8 cellular contexts compared by ENCODE assay signal in the genomic region with DNA sequence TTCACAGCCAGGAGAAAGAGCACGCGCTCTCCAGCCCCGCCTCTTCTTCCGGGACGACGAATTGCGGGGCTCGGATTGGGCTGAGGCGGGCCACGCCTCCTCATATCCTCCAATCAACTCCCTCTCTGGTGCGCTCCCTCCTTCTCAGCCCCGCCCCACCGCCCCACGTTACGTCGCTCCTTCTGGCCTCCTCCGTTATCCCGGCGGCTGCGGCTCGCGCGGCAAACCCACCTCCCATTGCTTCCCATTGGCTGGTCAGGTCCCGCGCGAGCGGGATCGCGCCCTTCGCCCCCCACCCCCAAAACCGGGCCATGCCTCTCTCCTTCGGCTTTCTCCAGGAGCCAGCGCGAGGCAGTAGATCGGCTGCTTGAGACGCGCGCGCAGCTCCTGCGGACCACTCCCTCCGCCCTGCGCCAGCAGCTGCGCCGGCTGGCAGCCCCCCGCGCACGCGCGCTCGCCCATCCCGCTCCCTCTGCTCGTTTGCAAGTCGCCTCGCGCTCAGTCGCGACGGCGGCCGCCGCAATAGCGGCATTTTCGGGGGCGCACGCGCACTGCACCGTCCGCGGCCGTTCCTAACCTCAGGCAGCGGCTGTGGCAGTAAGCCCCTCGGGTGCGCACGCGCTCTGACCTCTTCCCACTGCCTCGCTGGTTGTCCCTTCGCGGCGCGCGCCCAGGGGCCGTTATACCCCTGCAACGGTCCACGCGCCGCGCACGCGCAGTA. TPM values are rescaled to one million over a fixed set of nuclear protein-coding genes. Genes with fewer than 3 reads are reported as not detected.
DNase-seq lines count a peak whose midpoint lies in the region; ATAC-seq, FAIRE-seq and TF ChIP-seq lines count a peak whose summit lies in the region.

No MANE protein-coding gene starts in this region.

- H3K4me1 ChIP-seq in kidney (ENCODE audit: control insufficient read depth in 1 of 2, insufficient read depth in 1 of 2, low read depth in 1 of 2, low read length in 2 of 2) = peaks cover 20 to 24% of the 10 kb centered on the region in 2 donors

- peak; percentile 65 for ATAC-seq in GM19043 (IDR thresholded peaks at IDR 0.05; ENCODE audit: low read depth, unreplicated experiment)
- peak; percentile 70 for ATAC-seq in HG03354 (IDR thresholded peaks at IDR 0.05; ENCODE audit: poor library complexity, severe bottlenecking, unreplicated experiment)
- peak; percentile 83 to 87 for ATAC-seq in activated CD4-positive, CD25-positive, alpha-beta regulatory T cell treated with anti-CD3 and anti-CD28 coated beads, Interleukin-2, amount 50 U/mL, for 24 hours

- intact Hi-C loops in kidney (cut with DNase I) = loop anchor here (5.0 kb wide), 1 partner anchor 127 kb away; no protein-coding TSS in a partner anchor

- peak; percentile 93 for FAIRE-seq in kidney (lab: Jason Lieb, UNC)

- H3K36me3 ChIP-seq in kidney (ENCODE audit: control insufficient read depth in 1 of 2, insufficient read depth in 2 of 2, low read length in 2 of 2) = no peaks in the 10 kb centered on the region

- TF ChIP-seq CTCF in AG09309 (IDR thresholded peaks at IDR 0.05; ENCODE audit: control insufficient read depth, insufficient read depth, low read depth, low read length, missing control alignments) (no peak), kidney (IDR thresholded peaks at IDR 0.05; ENCODE audit: borderline replicate concordance, extremely low read depth, insufficient read depth) (no peak)

- H3K4me3 ChIP-seq in AG09309 (ENCODE audit: control insufficient read depth, low read depth, low read length) = peak overlapping the region; percentile 82
- H3K4me3 ChIP-seq in kidney (ENCODE audit: low read length in 2 of 2) = peak overlapping the region; percentile 64 to 75

- peak; percentile 91 for DNase-seq in AG09309 (ENCODE audit: low read depth)
- peak; percentile 99 for DNase-seq in NCI-H446 (lab: John Stamatoyannopoulos, UW)
- DNase-seq in cerebellar cortex (ENCODE audit: low spot score) = peak; percentile 99
- peak; percentile 99 for DNase-seq in kidney
- DNase-seq in stimulated activated CD4-positive, alpha-beta T cell treated with anti-CD3 and anti-CD28 coated beads, Interleukin-15, amount 100 ng/mL, for 24 hours = peak; percentile 99

- peak overlapping the region in 1 of 2 donors; percentile 57 for H3K9ac ChIP-seq in kidney (ENCODE audit: low read length in 2 of 2)

- H3K9me3 ChIP-seq in kidney (ENCODE audit: control insufficient read depth in 1 of 2, low read length in 2 of 2) = no peaks in the 10 kb centered on the region

- H3K27ac ChIP-seq in kidney (ENCODE audit: low read depth in 2 of 2, low read length in 2 of 2) = peak overlapping the region; percentile 93 to 96

RNA-seq across cellular contexts. Expression of gene ARHGAP35, which starts 0.5 kb away (rescaled TPM):
- total RNA-seq in kidney = 53.6 TPM
- polyA plus RNA-seq in kidney (ENCODE audit: insufficient read depth, low read depth, low replicate concordance) = 14.0 TPM

RNA-seq across cellular contexts. Expression of gene AP2S1, which starts 9.6 kb away (rescaled TPM):
- 105 TPM for total RNA-seq in kidney
- 226 TPM for polyA plus RNA-seq in kidney (ENCODE audit: insufficient read depth, low read depth, low replicate concordance)

Comparison
In these comparisons a context has a peak if more than half of its experiments do, and no peak if none do; other contexts are left out.
1. Peak in every context shown above with its lines: DNase-seq, ATAC-seq, H3K4me3 ChIP-seq and H3K27ac ChIP-seq.